Comparison of ENCODE assay signal across 10 cellular contexts in genomic region chr19:4624301-4624700, GRCh38.
"Had no signal": no experiment of that assay in that cellular context is flagged by ENCODE, and none has a peak within 500 bp of the region (broad histone marks: within the 10 kb centered on the region; RNA-seq: fewer than 3 reads in every experiment).

No MANE protein-coding gene starts in this region.

- H3K4me1 ChIP-seq: gastroesophageal sphincter, stomach had no signal

- FAIRE-seq: small intestine had no signal

- H3K4me1 Mint-ChIP-seq: activated T-helper 17 cell treated with anti-CD3 and anti-CD28 coated beads, Interleukin-2, amount 50 U/mL, for 72 hours had no signal

- H3K36me3 ChIP-seq: gastroesophageal sphincter, stomach had no signal

- H3K9me3 ChIP-seq: gastroesophageal sphincter, stomach had no signal

- H3K27me3 Mint-ChIP-seq: activated CD4-positive, alpha-beta T cell treated with anti-CD3 and anti-CD28 coated beads, Interleukin-2, amount 10 ng/mL, durations not matched to agents 24 days and 14 days had no signal

- H3K4me3 ChIP-seq: gastroesophageal sphincter, hepatocyte, stomach had no signal

- ATAC-seq: activated T-helper 17 cell treated with anti-CD3 and anti-CD28 coated beads, Interleukin-2, amount 50 U/mL, for 72 hours; gastroesophageal sphincter had no signal

- H3K9me3 Mint-ChIP-seq: activated CD4-positive, alpha-beta T cell treated with anti-CD3 and anti-CD28 coated beads, Interleukin-2, amount 10 ng/mL, durations not matched to agents 24 days and 14 days; activated naive CD4-positive, alpha-beta T cell treated with anti-CD3 and anti-CD28 coated beads for 36 hours; activated T-helper 17 cell treated with anti-CD3 and anti-CD28 coated beads, Interleukin-2, amount 50 U/mL, for 72 hours had no signal

- H3K4me2 ChIP-seq: hepatocyte had no signal

- H3K27me3 ChIP-seq: hepatocyte had no signal

- H3K27ac ChIP-seq: epithelial cell of prostate, gastroesophageal sphincter, hepatocyte, stomach had no signal

- DNase-seq: activated CD4-positive, alpha-beta T cell treated with anti-CD3 and anti-CD28 coated beads, Interleukin-2, amount 10 ng/mL, durations not matched to agents 24 days and 14 days; activated naive CD4-positive, alpha-beta T cell treated with anti-CD3 and anti-CD28 coated beads for 36 hours; central memory CD4-positive, alpha-beta T cell; effector memory CD4-positive, alpha-beta T cell; small intestine; stomach had no signal

- H3K27ac Mint-ChIP-seq: activated CD4-positive, alpha-beta T cell treated with anti-CD3 and anti-CD28 coated beads, Interleukin-2, amount 10 ng/mL, durations not matched to agents 24 days and 14 days; activated naive CD4-positive, alpha-beta T cell treated with anti-CD3 and anti-CD28 coated beads for 36 hours; activated T-helper 17 cell treated with anti-CD3 and anti-CD28 coated beads, Interleukin-2, amount 50 U/mL, for 72 hours had no signal

- H3K4me3 Mint-ChIP-seq: activated CD4-positive, alpha-beta T cell treated with anti-CD3 and anti-CD28 coated beads, Interleukin-2, amount 10 ng/mL, durations not matched to agents 24 days and 14 days; activated naive CD4-positive, alpha-beta T cell treated with anti-CD3 and anti-CD28 coated beads for 36 hours; activated T-helper 17 cell treated with anti-CD3 and anti-CD28 coated beads, Interleukin-2, amount 50 U/mL, for 72 hours had no signal
